27 cellular contexts compared by ENCODE assay signal in genomic region chr7:39404910-39405309, GRCh38.
"Had no signal": no experiment of that assay in that cellular context is flagged by ENCODE, and none has a peak within 500 bp of the region (broad histone marks: within the 10 kb centered on the region; RNA-seq: fewer than 3 reads in every experiment).

No MANE protein-coding gene starts in this region.

- DNase-seq: dermis blood vessel endothelial cell; dorsolateral prefrontal cortex; effector CD8-positive, alpha-beta T cell; effector memory CD8-positive, alpha-beta T cell; endodermal cell; erythroblast; esophagus squamous epithelium; foreskin fibroblast; foreskin melanocyte; gastrocnemius medialis; glutamatergic neuron; head of caudate nucleus; heart right ventricle; hippocampal formation; left cardiac atrium; left lung; left ventricle myocardium superior; lower lobe of right lung; mesenchymal stem cell; mucosa of descending colon; naive B cell; naive thymus-derived CD8-positive, alpha-beta T cell had no signal

- H3K9me3 ChIP-seq: esophagus squamous epithelium, gastrocnemius medialis, heart right ventricle, left lung, lower lobe of right lung, mucosa of descending colon had no signal

- H3K4me1 ChIP-seq: esophagus squamous epithelium, gastrocnemius medialis, heart right ventricle, left lung, lower lobe of right lung had no signal

- H3K27ac ChIP-seq: coronary artery, dorsolateral prefrontal cortex, epithelial cell of prostate, esophagus squamous epithelium, gastrocnemius medialis, heart right ventricle, left lung, lower lobe of right lung had no signal

- H3K27me3 ChIP-seq: dorsolateral prefrontal cortex, esophagus squamous epithelium, gastrocnemius medialis, left lung had no signal

- H3K36me3 ChIP-seq: esophagus squamous epithelium, gastrocnemius medialis, heart right ventricle, left lung, lower lobe of right lung had no signal

- ATAC-seq: effector memory CD8-positive, alpha-beta T cell; esophagus mucosa; gastrocnemius medialis; heart right ventricle; left cardiac atrium; left lung; left ventricle myocardium superior; lower lobe of right lung; mucosa of descending colon; naive thymus-derived CD8-positive, alpha-beta T cell had no signal

- FAIRE-seq: endometrium, keratinocyte had no signal

- H3K4me3 ChIP-seq: coronary artery, dorsolateral prefrontal cortex, esophagus squamous epithelium, gastrocnemius medialis, heart right ventricle, left lung, lower lobe of right lung, mucosa of descending colon had no signal
